8 cellular contexts compared by ENCODE assay signal in the genomic region with DNA sequence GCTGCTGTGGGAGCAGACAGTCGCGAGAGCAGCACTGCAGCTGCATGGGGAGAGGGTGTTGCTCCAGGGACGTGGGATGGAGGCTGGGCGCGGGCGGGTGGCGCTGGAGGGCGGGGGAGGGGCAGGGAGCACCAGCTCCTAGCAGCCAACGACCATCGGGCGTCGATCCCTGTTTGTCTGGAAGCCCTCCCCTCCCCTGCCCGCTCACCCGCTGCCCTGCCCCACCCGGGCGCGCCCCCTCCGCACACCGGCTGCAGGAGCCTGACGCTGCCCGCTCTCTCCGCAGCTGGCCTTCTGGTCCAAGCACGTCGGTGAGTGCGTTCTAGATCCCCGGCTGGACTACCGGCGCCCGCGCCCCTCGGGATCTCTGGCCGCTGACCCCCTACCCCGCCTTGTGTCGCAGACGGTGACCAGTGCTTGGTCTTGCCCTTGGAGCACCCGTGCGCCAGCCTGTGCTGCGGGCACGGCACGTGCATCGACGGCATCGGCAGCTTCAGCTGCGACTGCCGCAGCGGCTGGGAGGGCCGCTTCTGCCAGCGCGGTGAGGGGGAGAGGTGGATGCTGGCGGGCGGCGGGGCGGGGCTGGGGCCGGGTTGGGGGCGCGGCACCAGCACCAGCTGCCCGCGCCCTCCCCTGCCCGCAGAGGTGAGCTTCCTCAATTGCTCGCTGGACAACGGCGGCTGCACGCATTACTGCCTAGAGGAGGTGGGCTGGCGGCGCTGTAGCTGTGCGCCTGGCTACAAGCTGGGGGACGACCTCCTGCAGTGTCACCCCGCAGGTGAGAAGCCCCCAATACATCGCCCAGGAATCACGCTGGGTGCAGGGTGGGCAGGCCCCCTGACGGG. TPM values are rescaled to one million over a fixed set of nuclear protein-coding genes. Genes with fewer than 3 reads are reported as not detected.
DNase-seq lines count a peak whose midpoint lies in the region; ATAC-seq and TF ChIP-seq lines count a peak whose summit lies in the region.

No MANE protein-coding gene starts in this region.

- peaks cover 5% of the 10 kb centered on the region for H3K27me3 ChIP-seq in thoracic aorta (replicated peaks; ENCODE audit: insufficient read depth)

- H3K27me3 Mint-ChIP-seq in activated naive CD8-positive, alpha-beta T cell treated with anti-CD3 and anti-CD28 coated beads, Interleukin-2, amount 10 ng/mL, durations not matched to agents 7 days and 5 days: peaks cover 40% of the 10 kb centered on the region

- POLR2A ChIA-PET in activated naive CD8-positive, alpha-beta T cell treated with anti-CD3 and anti-CD28 coated beads, Interleukin-2, amount 10 ng/mL, durations not matched to agents 7 days and 5 days (lab: Charles Lee): no interaction called here

- DNase-seq in NCI-H2171 (lab: John Stamatoyannopoulos, UW) (peak; percentile 64), thoracic aorta (ENCODE audit: low spot score) (no peak), NCI-H526 treated with DMSO at 0.1 percent for 48 hours (lab: John Stamatoyannopoulos, UW) (no peak), occipital lobe (lab: John Stamatoyannopoulos, UW) (no peak)
- peak; percentile 47 for DNase-seq in activated naive CD8-positive, alpha-beta T cell treated with anti-CD3 and anti-CD28 coated beads, Interleukin-2, amount 10 ng/mL, durations not matched to agents 7 days and 5 days

- no peak overlapping the region for H3K27ac ChIP-seq in thoracic aorta

- no peak overlapping the region for H3K27ac Mint-ChIP-seq in activated naive CD8-positive, alpha-beta T cell treated with anti-CD3 and anti-CD28 coated beads, Interleukin-2, amount 10 ng/mL, durations not matched to agents 7 days and 5 days

- H3K9me3 Mint-ChIP-seq in activated naive CD8-positive, alpha-beta T cell treated with anti-CD3 and anti-CD28 coated beads, Interleukin-2, amount 10 ng/mL, durations not matched to agents 7 days and 5 days: no peaks in the 10 kb centered on the region

- no peak for TF ChIP-seq CTCF in thoracic aorta (IDR thresholded peaks at IDR 0.05)

- ATAC-seq in GM19438 (IDR thresholded peaks at IDR 0.05; ENCODE audit: low read depth, unreplicated experiment) (peak; percentile 56), thoracic aorta (ENCODE audit: insufficient number of reproducible peaks, low FRiP score, low read depth) (no peak), HG02973 (IDR thresholded peaks at IDR 0.05; ENCODE audit: unreplicated experiment) (no peak)
- peak; percentile 45 for ATAC-seq in activated naive CD8-positive, alpha-beta T cell treated with anti-CD3 and anti-CD28 coated beads, Interleukin-2, amount 10 ng/mL, durations not matched to agents 7 days and 5 days (ENCODE audit: low read depth)

- H3K9me3 ChIP-seq in iPS-18c (ENCODE audit: control insufficient read depth, insufficient read depth, low read length): no peaks in the 10 kb centered on the region
- H3K9me3 ChIP-seq in thoracic aorta: no peaks in the 10 kb centered on the region

- H3K36me3 Mint-ChIP-seq in activated naive CD8-positive, alpha-beta T cell treated with anti-CD3 and anti-CD28 coated beads, Interleukin-2, amount 10 ng/mL, durations not matched to agents 7 days and 5 days: no peaks in the 10 kb centered on the region

- peaks cover 4 to 26% of the 10 kb centered on the region in 2 donors for H3K4me1 ChIP-seq in thoracic aorta (ENCODE audit: control insufficient read depth in 1 of 2, low read depth in 2 of 2)

- no peaks in the 10 kb centered on the region for H3K36me3 ChIP-seq in thoracic aorta

- H3K4me3 ChIP-seq in iPS-18c (ENCODE audit: insufficient read depth, low read depth, low read length) (peak overlapping the region; percentile 43), thoracic aorta (peak overlapping the region; percentile 54)

- peak overlapping the region; percentile 64 for H3K4me3 Mint-ChIP-seq in activated naive CD8-positive, alpha-beta T cell treated with anti-CD3 and anti-CD28 coated beads, Interleukin-2, amount 10 ng/mL, durations not matched to agents 7 days and 5 days

- peaks cover 4% of the 10 kb centered on the region for H3K4me1 Mint-ChIP-seq in activated naive CD8-positive, alpha-beta T cell treated with anti-CD3 and anti-CD28 coated beads, Interleukin-2, amount 10 ng/mL, durations not matched to agents 7 days and 5 days

RNA-seq across cellular contexts. Expression of a gene that starts 4.6 kb away (rescaled TPM):
- not detected for total RNA-seq in activated naive CD8-positive, alpha-beta T cell treated with anti-CD3 and anti-CD28 coated beads, Interleukin-2, amount 10 ng/mL, durations not matched to agents 7 days and 5 days
- total RNA-seq in thoracic aorta: not detected
- not detected for total RNA-seq in occipital lobe

RNA-seq across cellular contexts. Expression of a gene that starts 35.1 kb away (rescaled TPM):
- 10 to 100 TPM; 65.2 to 69.0 TPM for total RNA-seq in activated naive CD8-positive, alpha-beta T cell treated with anti-CD3 and anti-CD28 coated beads, Interleukin-2, amount 10 ng/mL, durations not matched to agents 7 days and 5 days
- total RNA-seq in thoracic aorta: 100 to 1,000 TPM in 1 of 2 donors, 10 to 100 TPM in 1; 67.9 to 107 TPM
- 62.1 TPM for total RNA-seq in occipital lobe

Comparison
In these comparisons a context has a peak if more than half of its experiments do, and no peak if none do; other contexts are left out.
1. ATAC-seq: peak in GM19438 (single experiment) and activated naive CD8-positive, alpha-beta T cell treated with anti-CD3 and anti-CD28 coated beads, Interleukin-2, amount 10 ng/mL, durations not matched to agents 7 days and 5 days (single experiment); none in thoracic aorta (single experiment) and HG02973 (single experiment).
2. DNase-seq: peak in NCI-H2171 (single experiment) and activated naive CD8-positive, alpha-beta T cell treated with anti-CD3 and anti-CD28 coated beads, Interleukin-2, amount 10 ng/mL, durations not matched to agents 7 days and 5 days (single experiment); none in thoracic aorta (single experiment), NCI-H526 treated with DMSO at 0.1 percent for 48 hours (single experiment) and occipital lobe (single experiment).